Comparison of ENCODE assay signal across 10 cellular contexts in genomic region chr10:73586583-73586984, GRCh38. TPM values are rescaled to one million over a fixed set of nuclear protein-coding genes. Genes with fewer than 3 reads are reported as not detected.
DNase-seq lines count a peak whose midpoint lies in the region; ATAC-seq, FAIRE-seq and TF ChIP-seq lines count a peak whose summit lies in the region.
"Had no signal": no experiment of that assay in that cellular context is flagged by ENCODE, and none has a peak within 500 bp of the region (broad histone marks: within the 10 kb centered on the region; RNA-seq: fewer than 3 reads in every experiment).

No MANE protein-coding gene starts in this region.

- H3K4me1 ChIP-seq in ascending aorta: peaks cover 0 to 16% of the 10 kb centered on the region in 2 donors
- peaks cover 38 to 70% (median 53%) of the 10 kb centered on the region in 4 donors for H3K4me1 ChIP-seq in stomach

- H3K4me3 Mint-ChIP-seq in HFFc6: peak overlapping the region; percentile 74
- no peak overlapping the region for H3K4me3 Mint-ChIP-seq in activated CD4-positive, alpha-beta T cell treated with anti-CD3 and anti-CD28 coated beads, Interleukin-2, amount 10 ng/mL, durations not matched to agents 7 days and 5 days

- H3K27ac Mint-ChIP-seq in HFFc6: peak overlapping the region; percentile 85
- H3K27ac Mint-ChIP-seq in activated CD4-positive, alpha-beta T cell treated with anti-CD3 and anti-CD28 coated beads, Interleukin-2, amount 10 ng/mL, durations not matched to agents 7 days and 5 days: no peak overlapping the region

- TF ChIP-seq POLR2A in stomach (IDR thresholded peaks at IDR 0.05): no peak

- CTCF ChIA-PET in activated CD4-positive, alpha-beta T cell treated with anti-CD3 and anti-CD28 coated beads, Interleukin-2, amount 10 ng/mL, durations not matched to agents 7 days and 5 days (lab: Charles Lee): interaction anchor here (0.9 to 2.5 kb wide), 2 partner anchors 9 to 15 kb away, joined by 3 to 6 read pairs; no protein-coding TSS in a partner anchor

- H3K27me3 Mint-ChIP-seq in HFFc6 (ENCODE audit: insufficient read depth): no peaks in the 10 kb centered on the region
- no peaks in the 10 kb centered on the region for H3K27me3 Mint-ChIP-seq in activated CD4-positive, alpha-beta T cell treated with anti-CD3 and anti-CD28 coated beads, Interleukin-2, amount 10 ng/mL, durations not matched to agents 7 days and 5 days

- no peak for ATAC-seq in HG03159 (IDR thresholded peaks at IDR 0.05; ENCODE audit: unreplicated experiment)

- H3K4me3 ChIP-seq in ascending aorta (peak overlapping the region in 1 of 2 donors; percentile 12), stomach (no peak overlapping the region)

- H3K27me3 ChIP-seq in ascending aorta (no peaks in the 10 kb centered on the region), stomach (no peaks in the 10 kb centered on the region)

- TF ChIP-seq EP300 in stomach (IDR thresholded peaks at IDR 0.05): no peak

- H3K9me3 ChIP-seq in ascending aorta (no peaks in the 10 kb centered on the region), stomach (no peaks in the 10 kb centered on the region)

- DNase-seq in HFFc6 (peak; percentile 89), ascending aorta (ENCODE audit: low spot score in 2 of 2) (peak in 1 of 2 donors; percentile 73), hepatic stellate cell (ENCODE audit: low spot score) (peak; percentile 44), stomach (peak; percentile 48), D721Med (ENCODE audit: insufficient read length, low spot score) (no peak), GM19238 (ENCODE audit: insufficient read length, low spot score) (no peak)
- no peak for DNase-seq in activated CD4-positive, alpha-beta T cell treated with anti-CD3 and anti-CD28 coated beads, Interleukin-2, amount 10 ng/mL, durations not matched to agents 7 days and 5 days
- DNase-seq: KG1 had no signal

- peaks cover 19% of the 10 kb centered on the region for H3K36me3 Mint-ChIP-seq in HFFc6 (ENCODE audit: low read depth)
- H3K36me3 Mint-ChIP-seq in activated CD4-positive, alpha-beta T cell treated with anti-CD3 and anti-CD28 coated beads, Interleukin-2, amount 10 ng/mL, durations not matched to agents 7 days and 5 days (ENCODE audit: low read depth): no peaks in the 10 kb centered on the region

- peaks cover 10% of the 10 kb centered on the region for H3K9me3 Mint-ChIP-seq in HFFc6
- peaks cover 3% of the 10 kb centered on the region for H3K9me3 Mint-ChIP-seq in activated CD4-positive, alpha-beta T cell treated with anti-CD3 and anti-CD28 coated beads, Interleukin-2, amount 10 ng/mL, durations not matched to agents 7 days and 5 days

- H3K36me3 ChIP-seq in ascending aorta (no peaks in the 10 kb centered on the region), stomach (no peaks in the 10 kb centered on the region)

- peak overlapping the region; percentile 68 to 81 for H3K27ac ChIP-seq in ascending aorta
- H3K27ac ChIP-seq in stomach: peak overlapping the region in 4 of 5 donors; percentile 59 to 80 (median 74)

- TF ChIP-seq CTCF in HFFc6 (IDR thresholded peaks at IDR 0.05) (no peak), ascending aorta (IDR thresholded peaks at IDR 0.05) (no peak), stomach (IDR thresholded peaks at IDR 0.05) (no peak), D721Med (IDR thresholded peaks at IDR 0.05; ENCODE audit: insufficient read depth, missing control alignments) (no peak)

- POLR2A ChIA-PET in activated CD4-positive, alpha-beta T cell treated with anti-CD3 and anti-CD28 coated beads, Interleukin-2, amount 10 ng/mL, durations not matched to agents 7 days and 5 days (lab: Charles Lee): interaction anchor here (0.6 kb wide), 1 partner anchor 472 kb away, joined by 3 read pairs; no protein-coding TSS in a partner anchor

- FAIRE-seq in D721Med (lab: Jason Lieb, UNC): no peak
- FAIRE-seq: GM18507 had no signal

- peaks cover 64% of the 10 kb centered on the region for H3K4me1 Mint-ChIP-seq in HFFc6 (ENCODE audit: low read depth)
- H3K4me1 Mint-ChIP-seq in activated CD4-positive, alpha-beta T cell treated with anti-CD3 and anti-CD28 coated beads, Interleukin-2, amount 10 ng/mL, durations not matched to agents 7 days and 5 days: peaks cover 9% of the 10 kb centered on the region

- WGBS in stomach, 5 donors: 0 to 15% (median 9%) methylated on average over 1 of the region's 1 CpG

- intact Hi-C loops in ascending aorta (cut with DNase I) (no loop called here), stomach (cut with DNase I; ENCODE audit: low total_unique reads) (no loop called here)

RNA-seq across cellular contexts. Expression of gene USP54, which starts 4.6 kb away (rescaled TPM):
- total RNA-seq in HFFc6 (2021; fragmentation: NEBNext Ultra II Directional; extraction: Animal tissue kit (Norgen Biotek cat#: 25700)): 10 to 100 TPM in 5 of 6 experiments, 1 to 10 TPM in 1; 9.1 to 12.9 (median 10.7) TPM
- 172 TPM for total RNA-seq in ascending aorta
- total RNA-seq in stomach: 100 to 1,000 TPM in 4 of 5 donors, 10 to 100 TPM in 1; 33.0 to 369 (median 112) TPM
- polyA plus RNA-seq in stomach: 10 to 100 TPM in 2 of 3 donors, 1 to 10 TPM in 1; 7.3 to 17.3 (median 11.1) TPM
- total RNA-seq in activated CD4-positive, alpha-beta T cell treated with anti-CD3 and anti-CD28 coated beads, Interleukin-2, amount 10 ng/mL, durations not matched to agents 7 days and 5 days: 1 to 10 TPM; 2.6 to 2.7 TPM

RNA-seq across cellular contexts. Expression of gene MYOZ1, which starts 54.7 kb away (rescaled TPM):
- total RNA-seq in HFFc6 (2021; fragmentation: NEBNext Ultra II Directional; extraction: Animal tissue kit (Norgen Biotek cat#: 25700)): 1 to 10 TPM in 3 of 6 experiments, under 1 TPM in 3; 0.41 to 2.5 (median 0.90) TPM
- total RNA-seq in ascending aorta (8.5 TPM), stomach (1 to 10 TPM in 1 of 5 donors, not detected in 4; 1.3 TPM)
- polyA plus RNA-seq in stomach: 1 to 10 TPM in 1 of 3 donors, under 1 TPM in 2; 0.18 to 1.2 (median 0.19) TPM
- not detected for total RNA-seq in activated CD4-positive, alpha-beta T cell treated with anti-CD3 and anti-CD28 coated beads, Interleukin-2, amount 10 ng/mL, durations not matched to agents 7 days and 5 days

Comparison
In these comparisons a context has a peak if more than half of its experiments do, and no peak if none do; other contexts are left out.
1. DNase-seq: peak in HFFc6 (single experiment), hepatic stellate cell (single experiment) and stomach (single experiment); none in D721Med (single experiment), GM19238 (single experiment) and activated CD4-positive, alpha-beta T cell treated with anti-CD3 and anti-CD28 coated beads, Interleukin-2, amount 10 ng/mL, durations not matched to agents 7 days and 5 days (single experiment).